13 cellular contexts compared by ENCODE assay signal in genomic region chr20:46357030-46357514, GRCh38. TPM values are rescaled to one million over a fixed set of nuclear protein-coding genes. Genes with fewer than 3 reads are reported as not detected.
DNase-seq lines count a peak whose midpoint lies in the region; ATAC-seq and TF ChIP-seq lines count a peak whose summit lies in the region.
"Had no signal": no experiment of that assay in that cellular context is flagged by ENCODE, and none has a peak within 500 bp of the region (broad histone marks: within the 10 kb centered on the region; RNA-seq: fewer than 3 reads in every experiment).

No MANE protein-coding gene starts in this region.

- H3K4me3 Mint-ChIP-seq in dendritic cell treated with granulocyte-macrophage colony-stimulating factor and Interleukin-4, amounts not matched to agents 40 ng/mL and 50 ng/mL, for 4 days, result peak overlapping the region; percentile 46
- H3K4me3 Mint-ChIP-seq: T-helper 1 cell treated with Interleukin-12 subunit alpha and Interleukin-12 subunit beta and Interleukin-4 antibody, amounts not matched to agents 30 μg/mL and 1 μg/mL, for 36 hours had no signal

- H3K4me3 ChIP-seq in BE2C (ENCODE audit: low read depth, low read length) (no peak overlapping the region; the same call in 1 of the 2 replicates), IMR-90 (ENCODE audit: insufficient read depth, low read depth, low read length) (no peak overlapping the region), osteoblast (ENCODE audit: insufficient read depth, low read length) (no peak overlapping the region)

- in situ Hi-C loops in IMR-90 (cut with MboI; ENCODE audit: low sequenced_read_pairs), result no loop called here

- H3K4me1 ChIP-seq in BE2C, result peaks cover 22% of the 10 kb centered on the region
- no peaks in the 10 kb centered on the region for H3K4me1 ChIP-seq in IMR-90 (ENCODE audit: control insufficient read depth, insufficient read depth, low read length)
- peaks cover 6% of the 10 kb centered on the region for H3K4me1 ChIP-seq in osteoblast (ENCODE audit: insufficient read depth, low read length)

- peaks cover 76% of the 10 kb centered on the region for H3K4me1 Mint-ChIP-seq in dendritic cell treated with granulocyte-macrophage colony-stimulating factor and Interleukin-4, amounts not matched to agents 40 ng/mL and 50 ng/mL, for 4 days (ENCODE audit: low read depth)

- H3K56ac ChIP-seq in IMR-90 (ENCODE audit: extremely low read depth, insufficient read depth, low read length), result no peak overlapping the region

- no peak overlapping the region for H4K8ac ChIP-seq in IMR-90 (ENCODE audit: low read depth in 2 of 2, low read length in 2 of 2)

- no peak overlapping the region for H3K14ac ChIP-seq in IMR-90 (replicated peaks; ENCODE audit: low read depth, low read length)

- no peak overlapping the region for H3K18ac ChIP-seq in IMR-90 (ENCODE audit: low read depth, low read length)

- POLR2A ChIA-PET in IMR-90 (lab: Charles Lee; ENCODE audit: unreplicated experiment), result no interaction called here

- H4K20me1 ChIP-seq in IMR-90 (ENCODE audit: insufficient read depth, low read length) (peaks cover 32% of the 10 kb centered on the region; the same call in 1 of the 2 replicates), osteoblast (ENCODE audit: insufficient read depth, low read length) (peaks cover 36% of the 10 kb centered on the region)

- H2BK15ac ChIP-seq in IMR-90 (ENCODE audit: low read depth, low read length), result no peak overlapping the region

- no peak overlapping the region for H4K5ac ChIP-seq in IMR-90 (ENCODE audit: low read depth, low read length)

- no peak overlapping the region for H2AK5ac ChIP-seq in IMR-90 (ENCODE audit: low read depth, low read length)

- H2AFZ ChIP-seq in IMR-90 (replicated peaks; ENCODE audit: low read length, poor library complexity) (no peak overlapping the region), osteoblast (ENCODE audit: low read length) (no peak overlapping the region)

- TF ChIP-seq CTCF in BE2C (IDR thresholded peaks at IDR 0.05; ENCODE audit: low read depth, low read length), result no peak
- no peak for TF ChIP-seq CTCF in IMR-90 (conservative IDR thresholded peaks at IDR 0.05; ENCODE audit: low read depth, low read length)
- TF ChIP-seq CTCF in osteoblast (IDR thresholded peaks at IDR 0.05; ENCODE audit: extremely low read depth, low read depth, low read length), result no peak
- no peak for TF ChIP-seq CTCF in omental fat pad (IDR thresholded peaks at IDR 0.05)

- H3K9me3 ChIP-seq in BE2C (no peaks in the 10 kb centered on the region), IMR-90 (ENCODE audit: control insufficient read depth, insufficient read depth, low read length) (no peaks in the 10 kb centered on the region), osteoblast (ENCODE audit: low read depth, low read length) (no peaks in the 10 kb centered on the region)

- H3K27me3 ChIP-seq in BE2C, result peaks cover 3% of the 10 kb centered on the region; the same call in 1 of the 2 replicates
- H3K27me3 ChIP-seq in IMR-90 (ENCODE audit: control insufficient read depth, insufficient read depth, low read length), result no peaks in the 10 kb centered on the region
- H3K27me3 ChIP-seq in osteoblast (ENCODE audit: insufficient read depth, low read length), result no peaks in the 10 kb centered on the region

- no peaks in the 10 kb centered on the region for H3K9me3 Mint-ChIP-seq in dendritic cell treated with granulocyte-macrophage colony-stimulating factor and Interleukin-4, amounts not matched to agents 40 ng/mL and 50 ng/mL, for 4 days
- H3K9me3 Mint-ChIP-seq: T-helper 1 cell treated with Interleukin-12 subunit alpha and Interleukin-12 subunit beta and Interleukin-4 antibody, amounts not matched to agents 30 μg/mL and 1 μg/mL, for 36 hours had no signal

- peak overlapping the region; percentile 23 for H2AK9ac ChIP-seq in IMR-90 (replicated peaks; ENCODE audit: low read depth, low read length, poor library complexity)

- dilution Hi-C loops in IMR-90 (cut with HindIII; ENCODE audit: low sequenced_read_pairs, unreplicated experiment), result no loop called here

- no peak overlapping the region for H3K4ac ChIP-seq in IMR-90 (ENCODE audit: low read depth, low read length)

- peaks cover 38% of the 10 kb centered on the region for H3K79me2 ChIP-seq in osteoblast (ENCODE audit: insufficient read depth, low read length)

- no peak overlapping the region for H3K23ac ChIP-seq in IMR-90 (ENCODE audit: low read depth, low read length)

- ATAC-seq in IMR-90 (ENCODE audit: low read depth), result no peak
- no peak for ATAC-seq in GM21390 (IDR thresholded peaks at IDR 0.05; ENCODE audit: unreplicated experiment)
- ATAC-seq in omental fat pad (ENCODE audit: low FRiP score), result no peak

- H4K91ac ChIP-seq in IMR-90 (ENCODE audit: insufficient read depth, low read depth, low read length), result no peak overlapping the region

- no peak overlapping the region for H3K27ac ChIP-seq in IMR-90 (ENCODE audit: insufficient read depth, low read length)
- no peak overlapping the region for H3K27ac ChIP-seq in osteoblast (ENCODE audit: low read depth, low read length)
- H3K27ac ChIP-seq: epithelial cell of prostate had no signal

- no peak overlapping the region for H2BK120ac ChIP-seq in IMR-90 (ENCODE audit: low read depth, low read length)

- BruUV-seq in IMR-90 (replicated peaks; lab: Mats Ljungman, UMichigan), result no TSS peak

- H3K36me3 ChIP-seq in BE2C (no peaks in the 10 kb centered on the region), IMR-90 (ENCODE audit: control insufficient read depth, insufficient read depth, low read length) (peaks cover 27% of the 10 kb centered on the region), osteoblast (ENCODE audit: insufficient read depth, low read length) (peaks cover 16% of the 10 kb centered on the region)

- no peak overlapping the region for H2BK20ac ChIP-seq in IMR-90 (ENCODE audit: low read depth, low read length)

- peak overlapping the region; percentile 68 for H3K27ac Mint-ChIP-seq in dendritic cell treated with granulocyte-macrophage colony-stimulating factor and Interleukin-4, amounts not matched to agents 40 ng/mL and 50 ng/mL, for 4 days
- H3K27ac Mint-ChIP-seq: T-helper 1 cell treated with Interleukin-12 subunit alpha and Interleukin-12 subunit beta and Interleukin-4 antibody, amounts not matched to agents 30 μg/mL and 1 μg/mL, for 36 hours had no signal

- no CpG with 5 or more reads among the region's 13 CpGs for WGBS in IMR-90 (ENCODE audit: extremely low coverage in 2 of 2, insufficient read length in 1 of 2), 2 experiments

- no peak overlapping the region for H3K9ac ChIP-seq in IMR-90 (ENCODE audit: low read depth, low read length)

- H2BK5ac ChIP-seq in IMR-90 (ENCODE audit: low read depth, low read length, poor library complexity, severe bottlenecking), result no peak overlapping the region

- no peak for TF ChIP-seq POLR2A in IMR-90 (IDR thresholded peaks at IDR 0.05; ENCODE audit: low read depth, low read length)

- peaks cover 12 to 44% of the 10 kb centered on the region in 2 experiments for H3K79me1 ChIP-seq in IMR-90 (ENCODE audit: low read depth in 1 of 2, low read length in 2 of 2)

- H3K9me1 ChIP-seq in IMR-90 (ENCODE audit: insufficient read depth, low read length), result peaks cover 11% of the 10 kb centered on the region

- peak; percentile 73 for DNase-seq in BE2C
- DNase-seq in IMR-90, result no peak
- peak; percentile 90 for DNase-seq in osteoblast (ENCODE audit: insufficient read length, low spot score, missing footprints)
- no peak for DNase-seq in iPS-NIHi11 (ENCODE audit: low spot score)
- no peak for DNase-seq in omental fat pad (ENCODE audit: low spot score)
- DNase-seq in GM03348 (ENCODE audit: low spot score), result no peak
- DNase-seq: NCI-H446 treated with DMSO at 0.1 percent for 48 hours had no signal

- peaks cover 75% of the 10 kb centered on the region for H3K36me3 Mint-ChIP-seq in dendritic cell treated with granulocyte-macrophage colony-stimulating factor and Interleukin-4, amounts not matched to agents 40 ng/mL and 50 ng/mL, for 4 days (ENCODE audit: low read depth)

- no peaks in the 10 kb centered on the region for H3K27me3 Mint-ChIP-seq in dendritic cell treated with granulocyte-macrophage colony-stimulating factor and Interleukin-4, amounts not matched to agents 40 ng/mL and 50 ng/mL, for 4 days

- no peak overlapping the region for H3K4me2 ChIP-seq in IMR-90 (ENCODE audit: low read depth, low read length)
- peak overlapping the region; percentile 18 for H3K4me2 ChIP-seq in osteoblast (ENCODE audit: insufficient read depth, low read length)

- CTCF ChIA-PET in IMR-90 (lab: Yijun Ruan, JAX), result no interaction called here

- TF ChIP-seq RAD21 in IMR-90 (IDR thresholded peaks at IDR 0.05; ENCODE audit: low read length), result no peak

- intact Hi-C loops in IMR-90 (cut with micrococcal nuclease), result no loop called here
- intact Hi-C loops in dendritic cell treated with granulocyte-macrophage colony-stimulating factor and Interleukin-4, amounts not matched to agents 40 ng/mL and 50 ng/mL, for 4 days (cut with micrococcal nuclease), result no loop called here

TF ChIP-seq in IMR-90, 13 proteins besides CTCF, POLR2A, EP300 and RAD21:
- TF ChIP-seq, protein P1, sequence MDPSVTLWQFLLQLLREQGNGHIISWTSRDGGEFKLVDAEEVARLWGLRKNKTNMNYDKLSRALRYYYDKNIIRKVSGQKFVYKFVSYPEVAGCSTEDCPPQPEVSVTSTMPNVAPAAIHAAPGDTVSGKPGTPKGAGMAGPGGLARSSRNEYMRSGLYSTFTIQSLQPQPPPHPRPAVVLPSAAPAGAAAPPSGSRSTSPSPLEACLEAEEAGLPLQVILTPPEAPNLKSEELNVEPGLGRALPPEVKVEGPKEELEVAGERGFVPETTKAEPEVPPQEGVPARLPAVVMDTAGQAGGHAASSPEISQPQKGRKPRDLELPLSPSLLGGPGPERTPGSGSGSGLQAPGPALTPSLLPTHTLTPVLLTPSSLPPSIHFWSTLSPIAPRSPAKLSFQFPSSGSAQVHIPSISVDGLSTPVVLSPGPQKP (IDR thresholded peaks at IDR 0.05; ENCODE audit: borderline replicate concordance, low read depth, low read length), result no peak

RNA-seq across cellular contexts. Expression of gene CDH22, which starts 48.8 kb away (rescaled TPM):
- polyA plus RNA-seq in BE2C (2012; ENCODE audit: insufficient read depth, insufficient read length, low read depth), result 0.54 TPM
- total RNA-seq in IMR-90 (2012; rRNA removed) (not detected in 2 replicates), osteoblast (not detected in 2 replicates), omental fat pad (under 1 TPM; 0.24 to 0.46 (median 0.31) TPM)
- polyA plus RNA-seq in IMR-90 (2012; rRNA removed), result not detected in 2 replicates
- not detected in 2 replicates for polyA plus RNA-seq in IMR-90 (2012; cell fraction: cytosol; rRNA removed)
- not detected in 2 replicates for polyA plus RNA-seq in IMR-90 (2012; cell fraction: nucleus; rRNA removed; ENCODE audit: low replicate concordance)
- total RNA-seq: HT1080, kidney epithelial cell had no signal

RNA-seq across cellular contexts. Expression of gene ELMO2, which starts 49.3 kb away (rescaled TPM):
- polyA plus RNA-seq in BE2C (2012; ENCODE audit: insufficient read depth, insufficient read length, low read depth), result 29.6 TPM
- total RNA-seq in IMR-90 (2012; rRNA removed) (45.0 and 52.7 TPM in 2 replicates), osteoblast (39.8 and 46.7 TPM in 2 replicates), omental fat pad (10 to 100 TPM; 30.7 to 57.6 (median 47.4) TPM)
- polyA plus RNA-seq in IMR-90 (2012; rRNA removed), result 26.7 and 29.2 TPM in 2 replicates
- 16.9 and 22.6 TPM in 2 replicates for polyA plus RNA-seq in IMR-90 (2012; cell fraction: cytosol; rRNA removed)
- polyA plus RNA-seq in IMR-90 (2012; cell fraction: nucleus; rRNA removed; ENCODE audit: low replicate concordance), result 35.8 and 45.2 TPM in 2 replicates

Comparison
In these comparisons a context has a peak if more than half of its experiments do, and no peak if none do; other contexts are left out.
1. DNase-seq: peak in BE2C (single experiment) and osteoblast (single experiment); none in IMR-90 (single experiment), iPS-NIHi11 (single experiment), omental fat pad (single experiment) and GM03348 (single experiment).